In the genomic region with DNA sequence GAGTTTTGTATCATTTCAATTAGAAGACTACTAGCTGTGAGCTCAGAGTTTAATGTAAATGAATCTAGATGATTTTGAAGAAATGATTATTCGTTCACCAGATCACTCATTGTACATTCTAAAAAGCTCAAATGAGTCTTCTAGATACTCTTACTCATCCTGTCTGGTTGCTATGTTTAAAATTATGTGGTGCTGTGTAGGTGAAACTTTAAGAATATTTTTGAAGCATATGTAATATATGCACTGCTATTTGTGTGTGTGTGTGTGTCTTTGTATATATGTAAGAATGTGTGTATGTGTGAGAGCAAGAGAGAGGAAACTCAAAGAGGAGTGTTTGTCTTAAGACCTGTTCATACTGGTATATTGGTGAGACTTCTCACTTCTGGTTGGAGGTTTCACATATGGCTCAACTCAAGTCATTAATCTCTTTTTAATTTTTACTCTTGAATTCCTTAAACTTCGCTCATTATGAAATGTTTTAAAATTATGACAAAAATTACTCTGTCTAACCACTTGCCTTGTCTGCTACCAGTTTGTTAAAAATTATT, we compare ENCODE assay signal across 20 cellular contexts. TPM values are rescaled to one million over a fixed set of nuclear protein-coding genes. Genes with fewer than 3 reads are reported as not detected.
DNase-seq lines count a peak whose midpoint lies in the region; ATAC-seq and TF ChIP-seq lines count a peak whose summit lies in the region.
"Had no signal": no experiment of that assay in that cellular context is flagged by ENCODE, and none has a peak within 500 bp of the region (broad histone marks: within the 10 kb centered on the region; RNA-seq: fewer than 3 reads in every experiment).

No MANE protein-coding gene starts in this region.

- H3K9ac ChIP-seq in mammary epithelial cell (ENCODE audit: insufficient read depth, low read length): no peak overlapping the region

- dilution Hi-C loops in mammary epithelial cell (cut with HindIII; ENCODE audit: low sequenced_read_pairs): loop anchor here (25.0 kb wide), 1 partner anchor 325 kb away; no protein-coding TSS in a partner anchor

- H3K9me3 Mint-ChIP-seq in MCF 10A (ENCODE audit: unreplicated experiment): no peaks in the 10 kb centered on the region
- H3K9me3 Mint-ChIP-seq: CD14-positive monocyte had no signal

- CTCF ChIA-PET in mammary epithelial cell (lab: Charles Lee; ENCODE audit: low non-redundant PET): no interaction called here
- CTCF ChIA-PET in MCF 10A (lab: Yijun Ruan, JAX): interaction anchor here (0.8 to 2.4 kb wide), 8 partner anchors 12 to 611 kb away, joined by 3 to 15 read pairs (median 5); no protein-coding TSS in a partner anchor

- intact Hi-C loops in mammary epithelial cell (cut with micrococcal nuclease): no loop called here
- intact Hi-C loops in MCF 10A (cut with micrococcal nuclease): no loop called here

- H3K9me3 ChIP-seq in mammary epithelial cell (replicated peaks; ENCODE audit: insufficient read depth, low read length): no peaks in the 10 kb centered on the region
- H3K9me3 ChIP-seq: HAP-1, Peyer's patch, SJSA1 had no signal

- H3K4me1 Mint-ChIP-seq in MCF 10A (ENCODE audit: insufficient read depth, unreplicated experiment): no peaks in the 10 kb centered on the region
- H3K4me1 Mint-ChIP-seq: CD14-positive monocyte had no signal

- BruUV-seq in mammary epithelial cell (replicated peaks; lab: Mats Ljungman, UMichigan) (no TSS peak), MCF 10A (replicated peaks; lab: Mats Ljungman, UMichigan) (no TSS peak)

- H2AFZ ChIP-seq in mammary epithelial cell (ENCODE audit: low read depth, low read length): no peak overlapping the region

- no peak for DNase-seq in activated CD4-positive, CD25-positive, alpha-beta regulatory T cell (lab: John Stamatoyannopoulos, UW)
- DNase-seq in mammary epithelial cell (peak; percentile 36), MCF 10A (ENCODE audit: unreplicated experiment) (no peak), epithelial cell of esophagus (ENCODE audit: low read depth) (peak; percentile 59), GOT3 (lab: John Stamatoyannopoulos, UW) (no peak), kidney tubule cell (ENCODE audit: low spot score) (no peak)
- DNase-seq: DMS79, IMR-90, NCI-H1417 treated with DMSO at 0.1 percent for 48 hours, NCI-H187 treated with DMSO at 0.1 percent for 48 hours, NCI-H345, NCI-H524 treated with DMSO at 0.1 percent for 48 hours, Peyer's patch had no signal

- H3K4me3 ChIP-seq in mammary epithelial cell (replicated peaks in 1 of 3; ENCODE audit: insufficient read depth in 1 of 3, low read depth in 2 of 3, low read length in 3 of 3): no peak overlapping the region
- H3K4me3 ChIP-seq in epithelial cell of esophagus (ENCODE audit: low read length): no peak overlapping the region
- H3K4me3 ChIP-seq: HAP-1, Peyer's patch, SJSA1 had no signal

- in situ Hi-C loops in mammary epithelial cell (cut with MboI; ENCODE audit: low sequenced_read_pairs in 2 of 2): loop anchor here (25.0 kb wide), 2 partner anchors 325 to 425 kb away; no protein-coding TSS in a partner anchor

- peaks cover 19% of the 10 kb centered on the region for H3K4me1 ChIP-seq in mammary epithelial cell (ENCODE audit: insufficient read depth, low read length)
- H3K4me1 ChIP-seq: HAP-1, Peyer's patch, SJSA1 had no signal

- 86% methylated on average over 2 of the region's 2 CpGs for WGBS in mammary epithelial cell (ENCODE audit: low coverage, missing lambda C conversion rate)

- no peak overlapping the region for H3K4me2 ChIP-seq in mammary epithelial cell (ENCODE audit: insufficient read depth, low read depth, low read length)

- H3K27me3 ChIP-seq in mammary epithelial cell (ENCODE audit: insufficient read depth, low read length): no peaks in the 10 kb centered on the region
- H3K27me3 ChIP-seq: Peyer's patch, SJSA1 had no signal

- H4K20me1 ChIP-seq in mammary epithelial cell (ENCODE audit: insufficient read depth, low read length): no peaks in the 10 kb centered on the region

- no peaks in the 10 kb centered on the region for H3K36me3 Mint-ChIP-seq in MCF 10A (ENCODE audit: insufficient read depth, unreplicated experiment)
- H3K36me3 Mint-ChIP-seq: CD14-positive monocyte had no signal

- H3K79me2 ChIP-seq in mammary epithelial cell (ENCODE audit: insufficient read depth, low read length): no peaks in the 10 kb centered on the region

- no peak overlapping the region for H3K27ac Mint-ChIP-seq in MCF 10A (ENCODE audit: low read depth, unreplicated experiment)
- H3K27ac Mint-ChIP-seq: CD14-positive monocyte had no signal

- H3K4me3 Mint-ChIP-seq in MCF 10A (ENCODE audit: unreplicated experiment): no peak overlapping the region
- H3K4me3 Mint-ChIP-seq: CD14-positive monocyte had no signal

- ATAC-seq in activated CD4-positive, CD25-positive, alpha-beta regulatory T cell treated with anti-CD3 and anti-CD28 coated beads, Interleukin-2, amount 50 U/mL, for 24 hours: peak; percentile 81 to 90
- ATAC-seq in HG03432 (IDR thresholded peaks at IDR 0.05; ENCODE audit: unreplicated experiment): no peak

- H3K36me3 ChIP-seq in mammary epithelial cell (ENCODE audit: insufficient read depth, low read length): no peaks in the 10 kb centered on the region
- H3K36me3 ChIP-seq: HAP-1, Peyer's patch, SJSA1 had no signal

- TF ChIP-seq CTCF in mammary epithelial cell (conservative IDR thresholded peaks at IDR 0.05 in 1 of 2, IDR thresholded peaks at IDR 0.05 in 1 of 2; ENCODE audit: extremely low read depth in 1 of 2, insufficient read depth in 1 of 2, low read depth in 1 of 2, low read length in 2 of 2) (no peak), MCF 10A (IDR thresholded peaks at IDR 0.05; ENCODE audit: unreplicated experiment) (no peak), epithelial cell of esophagus (IDR thresholded peaks at IDR 0.05; ENCODE audit: insufficient read depth, low read depth, low read length, missing control alignments) (no peak)

- POLR2A ChIA-PET in MCF 10A (lab: Yijun Ruan, JAX): interaction anchor here (0.5 kb wide), 1 partner anchor 80 kb away, joined by 3 read pairs; no protein-coding TSS in a partner anchor

- no peaks in the 10 kb centered on the region for H3K27me3 Mint-ChIP-seq in MCF 10A (ENCODE audit: insufficient read depth, unreplicated experiment)

- no peak overlapping the region for H3K27ac ChIP-seq in mammary epithelial cell (ENCODE audit: insufficient read depth, low read depth, low read length)
- H3K27ac ChIP-seq: 22Rv1, Peyer's patch, SJSA1 had no signal

RNA-seq across cellular contexts. Expression of a gene that starts 8.6 kb away (rescaled TPM):
- total RNA-seq in mammary epithelial cell (not detected), MCF 10A (2022) (not detected in 2 replicates)
- not detected for polyA plus RNA-seq in mammary epithelial cell
- polyA minus RNA-seq in mammary epithelial cell: not detected
- total RNA-seq: IMR-90, M059J, Peyer's patch, SJSA1 had no signal
- polyA plus RNA-seq: CD14-positive monocyte, IMR-90 had no signal

RNA-seq across cellular contexts. Expression of a gene that starts 32.0 kb away (rescaled TPM):
- 10 to 100 TPM; 17.7 to 18.3 TPM for total RNA-seq in mammary epithelial cell
- 18.5 TPM for polyA plus RNA-seq in mammary epithelial cell
- polyA minus RNA-seq in mammary epithelial cell: 15.7 TPM
- 20.2 and 23.1 TPM in 2 replicates for total RNA-seq in MCF 10A (2022)

Comparison
In these comparisons a context has a peak if more than half of its experiments do, and no peak if none do; other contexts are left out.
1. DNase-seq: peak in mammary epithelial cell (single experiment) and epithelial cell of esophagus (single experiment); none in activated CD4-positive, CD25-positive, alpha-beta regulatory T cell (0 of 4), MCF 10A (single experiment), GOT3 (single experiment) and kidney tubule cell (single experiment).